In the genomic region with DNA sequence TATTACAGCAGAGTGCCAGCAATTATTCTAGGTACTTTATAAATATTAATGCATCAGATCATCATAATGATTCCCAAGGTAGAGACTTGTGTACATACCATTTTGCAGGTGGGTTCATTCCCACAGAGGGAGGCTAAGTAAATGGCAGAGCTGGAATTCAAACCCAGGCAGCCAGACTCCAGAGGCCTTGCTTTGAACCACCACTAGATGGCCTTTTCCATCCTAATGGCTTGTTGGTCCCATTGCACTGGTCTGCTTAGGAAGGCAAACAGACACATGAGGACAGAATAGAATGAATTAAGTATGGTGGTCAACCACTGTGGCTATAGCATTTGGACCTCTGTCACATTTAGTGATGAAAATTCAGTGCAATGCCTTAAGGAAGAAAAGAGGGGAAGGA, we compare ENCODE assay signal across 8 cellular contexts.
A peak's percentile ranks its signal among the peaks of the same experiment; 100 is the strongest.
DNase-seq lines count a peak whose midpoint lies in the region; ATAC-seq and TF ChIP-seq lines count a peak whose summit lies in the region.

No MANE protein-coding gene starts in this region.

- H3K9me3 ChIP-seq in Karpas-422 (ENCODE audit: low read length) = no peaks in the 10 kb centered on the region

- H3K9me2 ChIP-seq in Karpas-422 (replicated peaks; ENCODE audit: insufficient read depth, low read length) = no peaks in the 10 kb centered on the region

- H3K9ac ChIP-seq in Karpas-422 (ENCODE audit: low read length) = no peak overlapping the region

- H4K20me1 ChIP-seq in Karpas-422 (ENCODE audit: insufficient read depth, low read depth, low read length) = no peaks in the 10 kb centered on the region

- no peak overlapping the region for H3K4me3 ChIP-seq in Karpas-422 (ENCODE audit: low read length)
- no peak overlapping the region for H3K4me3 ChIP-seq in epithelial cell of esophagus (ENCODE audit: low read length)

- H3K27ac ChIP-seq in Karpas-422 (ENCODE audit: low read length) = no peak overlapping the region

- H3K4me1 ChIP-seq in Karpas-422 (ENCODE audit: low read length) = no peaks in the 10 kb centered on the region

- no peaks in the 10 kb centered on the region for H3K36me3 ChIP-seq in Karpas-422 (ENCODE audit: insufficient read depth, low read length)

- H3K4me2 ChIP-seq in Karpas-422 (ENCODE audit: low read depth, low read length, poor library complexity, severe bottlenecking) = no peak overlapping the region

- TF ChIP-seq CTCF in GM10266 (IDR thresholded peaks at IDR 0.05; ENCODE audit: control insufficient read depth, insufficient read depth, low read depth, missing control alignments) (peak; percentile 55), epithelial cell of esophagus (IDR thresholded peaks at IDR 0.05; ENCODE audit: insufficient read depth, low read depth, low read length, missing control alignments) (peak; percentile 64)

- peak; percentile 4 for DNase-seq in GM10266 (ENCODE audit: extremely low spot score)
- peak; percentile 56 for DNase-seq in Karpas-422
- peak; percentile 38 for DNase-seq in epithelial cell of esophagus (ENCODE audit: low read depth)
- DNase-seq in left ventricle myocardium superior = no peak
- no peak for DNase-seq in hypothalamus (lab: John Stamatoyannopoulos, UW)
- no peak for DNase-seq in NCI-H2196 (lab: John Stamatoyannopoulos, UW; ENCODE audit: unreplicated experiment)
- no peak for DNase-seq in DMS79 (lab: John Stamatoyannopoulos, UW)

- H3K27me3 ChIP-seq in Karpas-422 (ENCODE audit: low read length) = no peaks in the 10 kb centered on the region

- intact Hi-C loops in left ventricle myocardium superior (cut with micrococcal nuclease) = no loop called here

- no peak overlapping the region for H2AFZ ChIP-seq in Karpas-422 (ENCODE audit: low read length)

- peak; percentile 76 for ATAC-seq in GM21723 (IDR thresholded peaks at IDR 0.05; ENCODE audit: unreplicated experiment)
- ATAC-seq in left ventricle myocardium superior = no peak

- no peaks in the 10 kb centered on the region for H3K79me2 ChIP-seq in Karpas-422 (ENCODE audit: low read length)

Comparison
In these comparisons a context has a peak if more than half of its experiments do, and no peak if none do; other contexts are left out.
1. DNase-seq: peak in GM10266 (single experiment), Karpas-422 (single experiment) and epithelial cell of esophagus (single experiment); none in left ventricle myocardium superior (single experiment), hypothalamus (0 of 51), NCI-H2196 (single experiment) and DMS79 (single experiment).